13 cellular contexts compared by ENCODE assay signal in the genomic region with DNA sequence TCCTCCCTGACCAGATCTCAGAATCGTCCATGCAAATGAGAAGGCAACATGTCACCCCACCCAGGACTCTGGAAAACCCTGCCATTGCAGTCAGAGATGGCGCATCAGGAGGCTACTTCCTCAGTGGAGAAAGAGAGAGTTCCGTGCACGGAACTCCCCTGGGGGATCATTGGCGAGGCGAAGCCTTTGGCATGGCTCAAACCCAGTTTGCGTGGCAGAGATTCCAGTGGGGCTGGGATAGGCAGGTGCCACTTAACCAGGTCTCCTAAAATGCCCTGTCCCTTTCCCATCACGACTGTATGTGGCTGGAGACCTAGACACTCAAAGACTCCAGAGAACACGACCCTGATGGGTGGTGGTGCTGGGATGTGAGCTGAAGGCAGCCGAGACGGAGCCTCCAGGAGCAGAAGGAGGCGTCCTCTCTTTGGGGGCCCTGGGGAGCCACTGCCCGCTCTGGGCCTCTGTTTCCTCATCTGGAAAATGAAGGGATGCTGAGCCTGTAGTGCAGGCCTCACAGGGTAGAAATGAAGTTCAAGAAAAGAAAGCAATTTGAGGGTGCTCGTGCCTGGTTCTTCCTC. TPM values are rescaled to one million over a fixed set of nuclear protein-coding genes. Genes with fewer than 3 reads are reported as not detected.
DNase-seq lines count a peak whose midpoint lies in the region; ATAC-seq lines count a peak whose summit lies in the region.
"Had no signal": no experiment of that assay in that cellular context is flagged by ENCODE, and none has a peak within 500 bp of the region (broad histone marks: within the 10 kb centered on the region; RNA-seq: fewer than 3 reads in every experiment).

No MANE protein-coding gene starts in this region.

- H3K4me3 ChIP-seq in CD4-positive, CD25-positive, alpha-beta regulatory T cell (ENCODE audit: low read depth, low read length) = peak overlapping the region; percentile 84
- H3K4me3 ChIP-seq: cardiac muscle cell, smooth muscle cell had no signal

- H3K4me1 Mint-ChIP-seq in CD4-positive, CD25-positive, alpha-beta regulatory T cell = peaks cover 0 to 68% (median 27%) of the 10 kb centered on the region in 4 donors
- peaks cover 20% of the 10 kb centered on the region for H3K4me1 Mint-ChIP-seq in activated T-helper 17 cell treated with anti-CD3 and anti-CD28 coated beads, Interleukin-2, amount 50 U/mL, for 72 hours
- peaks cover 21 to 27% (median 26%) of the 10 kb centered on the region in 3 donors for H3K4me1 Mint-ChIP-seq in naive B cell
- H3K4me1 Mint-ChIP-seq: nephron progenitor cell had no signal

- DNase-seq in CD4-positive, CD25-positive, alpha-beta regulatory T cell = no peak
- no peak for DNase-seq in naive B cell
- no peak for DNase-seq in NCI-H146 (lab: John Stamatoyannopoulos, UW)
- no peak for DNase-seq in NCI-H2196 (lab: John Stamatoyannopoulos, UW; ENCODE audit: unreplicated experiment)
- DNase-seq in AG08396 (ENCODE audit: low spot score) = no peak
- DNase-seq: HCEC 1CT, NCI-H2081 treated with DMSO at 0.1 percent for 48 hours, nephron progenitor cell had no signal

- no peak for ATAC-seq in CD4-positive, CD25-positive, alpha-beta regulatory T cell (ENCODE audit: low read depth in 2 of 2)
- peak; percentile 13 for ATAC-seq in GM19438 (IDR thresholded peaks at IDR 0.05; ENCODE audit: low read depth, unreplicated experiment)
- no peak for ATAC-seq in activated T-helper 17 cell treated with anti-CD3 and anti-CD28 coated beads, Interleukin-2, amount 50 U/mL, for 72 hours (replicated peaks)
- no peak for ATAC-seq in naive B cell (ENCODE audit: low read depth in 2 of 2)
- ATAC-seq in GM21360 (IDR thresholded peaks at IDR 0.05; ENCODE audit: unreplicated experiment) = no peak

- peaks cover 34% of the 10 kb centered on the region for H3K4me1 ChIP-seq in CD4-positive, CD25-positive, alpha-beta regulatory T cell (ENCODE audit: control insufficient read depth, insufficient read depth, low read length, poor library complexity, severe bottlenecking)

- H3K27ac Mint-ChIP-seq in CD4-positive, CD25-positive, alpha-beta regulatory T cell = peak overlapping the region; percentile 99 to 100 (median 100)
- H3K27ac Mint-ChIP-seq in activated T-helper 17 cell treated with anti-CD3 and anti-CD28 coated beads, Interleukin-2, amount 50 U/mL, for 72 hours = peak overlapping the region; percentile 98
- H3K27ac Mint-ChIP-seq in naive B cell = peak overlapping the region; percentile 96 to 99 (median 98)
- H3K27ac Mint-ChIP-seq: nephron progenitor cell had no signal

- H3K9me3 ChIP-seq in CD4-positive, CD25-positive, alpha-beta regulatory T cell (ENCODE audit: control insufficient read depth in 2 of 2, low read length in 2 of 2) = no peaks in the 10 kb centered on the region

- H3K36me3 Mint-ChIP-seq in CD4-positive, CD25-positive, alpha-beta regulatory T cell = peaks cover 40% of the 10 kb centered on the region
- peaks cover 43% of the 10 kb centered on the region for H3K36me3 Mint-ChIP-seq in activated T-helper 17 cell treated with anti-CD3 and anti-CD28 coated beads, Interleukin-2, amount 50 U/mL, for 72 hours (ENCODE audit: low read depth)
- H3K36me3 Mint-ChIP-seq in naive B cell = peaks cover 4 to 8% of the 10 kb centered on the region in 2 donors

- H3K27ac ChIP-seq in CD4-positive, CD25-positive, alpha-beta regulatory T cell (ENCODE audit: insufficient read depth, low read length, poor library complexity, severe bottlenecking) = peak overlapping the region; percentile 91
- H3K27ac ChIP-seq: cardiac muscle cell had no signal

- peaks cover 0 to 2% (median 0%) of the 10 kb centered on the region in 7 donors for H3K9me3 Mint-ChIP-seq in CD4-positive, CD25-positive, alpha-beta regulatory T cell
- no peaks in the 10 kb centered on the region for H3K9me3 Mint-ChIP-seq in activated T-helper 17 cell treated with anti-CD3 and anti-CD28 coated beads, Interleukin-2, amount 50 U/mL, for 72 hours
- no peaks in the 10 kb centered on the region for H3K9me3 Mint-ChIP-seq in naive B cell
- H3K9me3 Mint-ChIP-seq: nephron progenitor cell had no signal

- no peaks in the 10 kb centered on the region for H3K27me3 Mint-ChIP-seq in CD4-positive, CD25-positive, alpha-beta regulatory T cell
- H3K27me3 Mint-ChIP-seq in activated T-helper 17 cell treated with anti-CD3 and anti-CD28 coated beads, Interleukin-2, amount 50 U/mL, for 72 hours = no peaks in the 10 kb centered on the region
- H3K27me3 Mint-ChIP-seq in naive B cell = no peaks in the 10 kb centered on the region

- H3K36me3 ChIP-seq in CD4-positive, CD25-positive, alpha-beta regulatory T cell (ENCODE audit: control insufficient read depth, insufficient read depth, low read length) = peaks cover 42% of the 10 kb centered on the region
- H3K36me3 ChIP-seq: cardiac muscle cell had no signal

- H3K27me3 ChIP-seq in CD4-positive, CD25-positive, alpha-beta regulatory T cell (ENCODE audit: control insufficient read depth, insufficient read depth, low read length) = no peaks in the 10 kb centered on the region
- H3K27me3 ChIP-seq: cardiac muscle cell had no signal

- H3K4me3 Mint-ChIP-seq in CD4-positive, CD25-positive, alpha-beta regulatory T cell = peak overlapping the region; percentile 83 to 99 (median 98)
- peak overlapping the region; percentile 92 for H3K4me3 Mint-ChIP-seq in activated T-helper 17 cell treated with anti-CD3 and anti-CD28 coated beads, Interleukin-2, amount 50 U/mL, for 72 hours
- H3K4me3 Mint-ChIP-seq in naive B cell = peak overlapping the region; percentile 46 to 93 (median 87)
- H3K4me3 Mint-ChIP-seq: nephron progenitor cell had no signal

RNA-seq across cellular contexts. Expression of gene RGL4, which starts 5.0 kb away (rescaled TPM):
- 22.1 TPM for total RNA-seq in CD4-positive, CD25-positive, alpha-beta regulatory T cell
- 10 to 100 TPM; 71.3 to 85.0 (median 83.5) TPM for polyA plus RNA-seq in CD4-positive, CD25-positive, alpha-beta regulatory T cell
- total RNA-seq in activated T-helper 17 cell treated with anti-CD3 and anti-CD28 coated beads, Interleukin-2, amount 50 U/mL, for 72 hours = 10 to 100 TPM in 1 of 2 donors, 1 to 10 TPM in 1; 4.1 to 10.4 TPM
- polyA plus RNA-seq in naive B cell (ENCODE audit: low read depth in 6 of 6) = 1 to 10 TPM in 5 of 6 donors, under 1 TPM in 1; 0.78 to 3.9 (median 1.9) TPM
- total RNA-seq: cardiac muscle cell, smooth muscle cell had no signal

RNA-seq across cellular contexts. Expression of gene ZNF70, which starts 55.1 kb away (rescaled TPM):
- total RNA-seq in CD4-positive, CD25-positive, alpha-beta regulatory T cell = 2.0 TPM
- polyA plus RNA-seq in CD4-positive, CD25-positive, alpha-beta regulatory T cell = under 1 TPM; 0.06 to 0.49 (median 0.27) TPM
- 1 to 10 TPM in 1 of 2 donors, under 1 TPM in 1; 0.82 to 1.1 TPM for total RNA-seq in activated T-helper 17 cell treated with anti-CD3 and anti-CD28 coated beads, Interleukin-2, amount 50 U/mL, for 72 hours
- 1 to 10 TPM in 1 of 6 donors, under 1 TPM in 4, not detected in 1; 0.22 to 1.0 (median 0.47) TPM for polyA plus RNA-seq in naive B cell (ENCODE audit: low read depth in 6 of 6)

RNA-seq across cellular contexts. Expression of gene VPREB3, which starts 58.4 kb away (rescaled TPM):
- 0.89 TPM for total RNA-seq in CD4-positive, CD25-positive, alpha-beta regulatory T cell
- 1 to 10 TPM in 2 of 4 donors, under 1 TPM in 1, not detected in 1; 0.74 to 4.5 (median 2.1) TPM for polyA plus RNA-seq in CD4-positive, CD25-positive, alpha-beta regulatory T cell
- total RNA-seq in activated T-helper 17 cell treated with anti-CD3 and anti-CD28 coated beads, Interleukin-2, amount 50 U/mL, for 72 hours = not detected
- polyA plus RNA-seq in naive B cell (ENCODE audit: low read depth in 6 of 6) = 1,000 to 10,000 TPM in 5 of 6 donors, 100 to 1,000 TPM in 1; 910 to 1,673 (median 1,335) TPM
- total RNA-seq: smooth muscle cell had no signal
- polyA plus RNA-seq: smooth muscle cell had no signal
